ENCODE assay signal across 20 cellular contexts in the genomic region with DNA sequence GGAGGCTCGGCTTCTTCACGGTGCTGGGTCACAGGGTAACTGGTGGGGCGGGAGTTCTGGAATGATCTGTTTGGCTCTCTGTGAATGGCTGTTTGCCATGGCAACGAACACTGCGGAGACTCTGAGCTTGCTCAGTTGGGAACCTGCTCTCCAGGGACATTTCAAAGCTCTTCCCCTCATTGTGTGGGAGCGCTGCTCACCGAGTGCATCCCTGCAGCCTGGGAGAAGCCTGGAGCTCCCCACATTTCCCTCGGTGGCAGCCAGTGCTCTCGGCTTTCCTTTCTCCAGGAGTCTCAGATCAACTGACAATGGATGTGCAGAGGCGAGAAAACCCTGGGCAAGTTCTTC.
"Had no signal": no experiment of that assay in that cellular context is flagged by ENCODE, and none has a peak within 500 bp of the region (broad histone marks: within the 10 kb centered on the region; RNA-seq: fewer than 3 reads in every experiment).

No MANE protein-coding gene starts in this region.

- H3K27me3 ChIP-seq: breast epithelium, pancreas, sigmoid colon, testis, upper lobe of left lung had no signal

- H3K4me1 ChIP-seq: breast epithelium, left lung, pancreas, sigmoid colon, testis, upper lobe of left lung had no signal

- H3K27ac Mint-ChIP-seq: activated CD4-positive, alpha-beta T cell treated with anti-CD3 and anti-CD28 coated beads, Interleukin-2, amount 10 ng/mL, durations not matched to agents 24 days and 14 days; activated CD8-positive, alpha-beta T cell treated with anti-CD3 and anti-CD28 coated beads for 36 hours; activated naive CD4-positive, alpha-beta T cell treated with anti-CD3 and anti-CD28 coated beads for 36 hours; activated naive CD8-positive, alpha-beta T cell treated with anti-CD3 and anti-CD28 coated beads, Interleukin-2, amount 50 U/mL, for 24 hours; activated T-cell treated with anti-CD3 and anti-CD28 coated beads, Interleukin-2, amount 50 U/mL, for 24 hours; activated T-helper 2 cell treated with anti-CD3 and anti-CD28 coated beads, Interferon-gamma antibody, Interleukin-2, Interleukin-4, amounts not matched to agents 10 μg/mL and 5 μg/mL and 100 μg/mL, durations not matched to agents 14 hours and 24 hours and 36 hours; dendritic cell treated with granulocyte-macrophage colony-stimulating factor and Interleukin-4, amounts not matched to agents 40 ng/mL and 50 ng/mL, for 4 days; stimulated activated effector memory CD8-positive, alpha-beta T cell treated with anti-CD3 and anti-CD28 coated beads, Interleukin-12 subunit alpha, Interleukin-12 subunit beta, amount 100 ng/mL, for 72 hours had no signal

- H3K4me3 ChIP-seq: breast epithelium, esophagus squamous epithelium, left lung, pancreas, sigmoid colon, testis, upper lobe of left lung had no signal

- H3K27ac ChIP-seq: breast epithelium, esophagus squamous epithelium, left lung, pancreas, sigmoid colon, testis, upper lobe of left lung had no signal

- H3K4me1 Mint-ChIP-seq: activated CD4-positive, alpha-beta T cell treated with anti-CD3 and anti-CD28 coated beads, Interleukin-2, amount 10 ng/mL, durations not matched to agents 24 days and 14 days; activated naive CD8-positive, alpha-beta T cell treated with anti-CD3 and anti-CD28 coated beads, Interleukin-2, amount 50 U/mL, for 24 hours; stimulated activated effector memory CD8-positive, alpha-beta T cell treated with anti-CD3 and anti-CD28 coated beads, Interleukin-12 subunit alpha, Interleukin-12 subunit beta, amount 100 ng/mL, for 72 hours had no signal

- H3K9me3 Mint-ChIP-seq: activated CD4-positive, alpha-beta T cell treated with anti-CD3 and anti-CD28 coated beads, Interleukin-2, amount 10 ng/mL, durations not matched to agents 24 days and 14 days; activated CD8-positive, alpha-beta T cell treated with anti-CD3 and anti-CD28 coated beads for 36 hours; activated naive CD4-positive, alpha-beta T cell treated with anti-CD3 and anti-CD28 coated beads for 36 hours; activated naive CD8-positive, alpha-beta T cell treated with anti-CD3 and anti-CD28 coated beads, Interleukin-2, amount 50 U/mL, for 24 hours; activated T-cell treated with anti-CD3 and anti-CD28 coated beads, Interleukin-2, amount 50 U/mL, for 24 hours; activated T-helper 2 cell treated with anti-CD3 and anti-CD28 coated beads, Interferon-gamma antibody, Interleukin-2, Interleukin-4, amounts not matched to agents 10 μg/mL and 5 μg/mL and 100 μg/mL, durations not matched to agents 14 hours and 24 hours and 36 hours; dendritic cell treated with granulocyte-macrophage colony-stimulating factor and Interleukin-4, amounts not matched to agents 40 ng/mL and 50 ng/mL, for 4 days; stimulated activated effector memory CD8-positive, alpha-beta T cell treated with anti-CD3 and anti-CD28 coated beads, Interleukin-12 subunit alpha, Interleukin-12 subunit beta, amount 100 ng/mL, for 72 hours had no signal

- H3K4me3 Mint-ChIP-seq: activated CD4-positive, alpha-beta T cell treated with anti-CD3 and anti-CD28 coated beads, Interleukin-2, amount 10 ng/mL, durations not matched to agents 24 days and 14 days; activated CD8-positive, alpha-beta T cell treated with anti-CD3 and anti-CD28 coated beads for 36 hours; activated naive CD4-positive, alpha-beta T cell treated with anti-CD3 and anti-CD28 coated beads for 36 hours; activated naive CD8-positive, alpha-beta T cell treated with anti-CD3 and anti-CD28 coated beads, Interleukin-2, amount 50 U/mL, for 24 hours; activated T-cell treated with anti-CD3 and anti-CD28 coated beads, Interleukin-2, amount 50 U/mL, for 24 hours; dendritic cell treated with granulocyte-macrophage colony-stimulating factor and Interleukin-4, amounts not matched to agents 40 ng/mL and 50 ng/mL, for 4 days; stimulated activated effector memory CD8-positive, alpha-beta T cell treated with anti-CD3 and anti-CD28 coated beads, Interleukin-12 subunit alpha, Interleukin-12 subunit beta, amount 100 ng/mL, for 72 hours had no signal

- H3K27me3 Mint-ChIP-seq: activated naive CD8-positive, alpha-beta T cell treated with anti-CD3 and anti-CD28 coated beads, Interleukin-2, amount 50 U/mL, for 24 hours had no signal

- H3K9me3 ChIP-seq: breast epithelium, esophagus squamous epithelium, left lung, pancreas, sigmoid colon, testis, upper lobe of left lung had no signal

- H3K36me3 Mint-ChIP-seq: stimulated activated effector memory CD8-positive, alpha-beta T cell treated with anti-CD3 and anti-CD28 coated beads, Interleukin-12 subunit alpha, Interleukin-12 subunit beta, amount 100 ng/mL, for 72 hours had no signal

- H3K36me3 ChIP-seq: breast epithelium, esophagus squamous epithelium, left lung, pancreas, sigmoid colon, upper lobe of left lung had no signal

- ATAC-seq: activated CD8-positive, alpha-beta T cell treated with anti-CD3 and anti-CD28 coated beads for 36 hours; activated naive CD8-positive, alpha-beta T cell treated with anti-CD3 and anti-CD28 coated beads, Interleukin-2, amount 50 U/mL, for 24 hours; left lung; pancreas; stimulated activated effector memory CD8-positive, alpha-beta T cell treated with anti-CD3 and anti-CD28 coated beads, Interleukin-12 subunit alpha, Interleukin-12 subunit beta, amount 100 ng/mL, for 72 hours had no signal

- DNase-seq: activated CD4-positive, alpha-beta T cell treated with anti-CD3 and anti-CD28 coated beads, Interleukin-2, amount 10 ng/mL, durations not matched to agents 24 days and 14 days; activated CD8-positive, alpha-beta T cell treated with anti-CD3 and anti-CD28 coated beads for 36 hours; activated naive CD4-positive, alpha-beta T cell treated with anti-CD3 and anti-CD28 coated beads for 36 hours; activated naive CD8-positive, alpha-beta T cell treated with anti-CD3 and anti-CD28 coated beads, Interleukin-2, amount 50 U/mL, for 24 hours; activated T-cell treated with anti-CD3 and anti-CD28 coated beads, Interleukin-2, amount 50 U/mL, for 24 hours; effector CD8-positive, alpha-beta T cell; esophagus squamous epithelium; hippocampal formation; left lung; mammary epithelial cell; pancreas; sigmoid colon; stimulated activated CD4-positive, alpha-beta T cell treated with anti-CD3 and anti-CD28 coated beads, Interleukin-4, amount 100 ng/mL, for 24 hours; T1000; testis; upper lobe of left lung had no signal
